In genomic region chr13:112725346-112726017, GRCh38 we compare ENCODE assay signal across 8 cellular contexts. TPM values are rescaled to one million over a fixed set of nuclear protein-coding genes. Genes with fewer than 3 reads are reported as not detected.
A peak's percentile ranks its signal among the peaks of the same experiment; 100 is the strongest.
DNase-seq lines count a peak whose midpoint lies in the region; ATAC-seq and TF ChIP-seq lines count a peak whose summit lies in the region.

No MANE protein-coding gene starts in this region.

- no peak overlapping the region for H3K9ac ChIP-seq in H9 (ENCODE audit: extremely low read depth, insufficient read length, low read length)

- H3K4me1 Mint-ChIP-seq in H9: peaks cover 69 to 72% of the 10 kb centered on the region in 2 experiments
- peaks cover 7% of the 10 kb centered on the region for H3K4me1 Mint-ChIP-seq in stimulated activated memory B cell treated with anti-CD40 and anti-IgM and Interleukin-4, amounts not matched to agents 10 μg/mL and 1 μg/mL and 100 μg/mL, for 72 hours

- TF ChIP-seq CTCF in H9 (conservative IDR thresholded peaks at IDR 0.05): no peak

- H3K4ac ChIP-seq in H9 (ENCODE audit: low read depth, low read length): no peak overlapping the region

- peaks cover 8 to 21% of the 10 kb centered on the region in 2 experiments for H3K9me3 Mint-ChIP-seq in H9
- H3K9me3 Mint-ChIP-seq in stimulated activated memory B cell treated with anti-CD40 and anti-IgM and Interleukin-4, amounts not matched to agents 10 μg/mL and 1 μg/mL and 100 μg/mL, for 72 hours: no peaks in the 10 kb centered on the region

- H2AFZ ChIP-seq in H9 (ENCODE audit: low read length): no peak overlapping the region

- H3K27ac Mint-ChIP-seq in H9: peak overlapping the region; percentile 84 to 94 (median 93); a peak in 6 of 7 replicates
- no peak overlapping the region for H3K27ac Mint-ChIP-seq in stimulated activated memory B cell treated with anti-CD40 and anti-IgM and Interleukin-4, amounts not matched to agents 10 μg/mL and 1 μg/mL and 100 μg/mL, for 72 hours

- DNase-seq in DMS153 treated with DMSO at 0.1 percent for 48 hours (lab: John Stamatoyannopoulos, UW; ENCODE audit: unreplicated experiment) (peak; percentile 47), H9 (peak; percentile 25), SHP77 (lab: John Stamatoyannopoulos, UW) (peak; percentile 77 to 85), islet precursor cell (peak; percentile 64), retina (no peak), SKM-1 treated with dmso at 0.1 percent for 144 hours (lab: John Stamatoyannopoulos, UW; ENCODE audit: unreplicated experiment) (no peak)

- no peak overlapping the region for H4K91ac ChIP-seq in H9 (ENCODE audit: insufficient read length, low read depth, low read length)

- H3K27me3 ChIP-seq in H9 (ENCODE audit: insufficient read depth, low read length): no peaks in the 10 kb centered on the region

- no peak overlapping the region for H3T11ph ChIP-seq in H9 (ENCODE audit: low read length)

- H3K4me1 ChIP-seq in H9 (ENCODE audit: insufficient read depth, low read length): peaks cover 8% of the 10 kb centered on the region; the same call in 1 of the 2 replicates

- no peak overlapping the region for H3K4me2 ChIP-seq in H9 (ENCODE audit: insufficient read depth, insufficient read length, low read length)

- H2BK5ac ChIP-seq in H9 (ENCODE audit: insufficient read length, low read length): no peak overlapping the region

- H3K56ac ChIP-seq in H9 (ENCODE audit: insufficient read length, low read depth, low read length): no peak overlapping the region

- H3K79me1 ChIP-seq in H9 (ENCODE audit: insufficient read depth, low read depth, low read length, poor library complexity, severe bottlenecking): no peaks in the 10 kb centered on the region

- H3K27me3 Mint-ChIP-seq in H9 (ENCODE audit: low read depth): no peaks in the 10 kb centered on the region
- no peaks in the 10 kb centered on the region for H3K27me3 Mint-ChIP-seq in stimulated activated memory B cell treated with anti-CD40 and anti-IgM and Interleukin-4, amounts not matched to agents 10 μg/mL and 1 μg/mL and 100 μg/mL, for 72 hours

- H3K4me3 Mint-ChIP-seq in H9: no peak overlapping the region
- H3K4me3 Mint-ChIP-seq in stimulated activated memory B cell treated with anti-CD40 and anti-IgM and Interleukin-4, amounts not matched to agents 10 μg/mL and 1 μg/mL and 100 μg/mL, for 72 hours: no peak overlapping the region

- no peaks in the 10 kb centered on the region for H3K9me3 ChIP-seq in H9 (ENCODE audit: control insufficient read depth, low read depth, low read length)

- no peak overlapping the region for H3K18ac ChIP-seq in H9 (ENCODE audit: insufficient read length, low read depth, low read length)

- no peak overlapping the region for H2BK20ac ChIP-seq in H9 (ENCODE audit: low read depth, low read length, poor library complexity, severe bottlenecking)

- H4K5ac ChIP-seq in H9 (ENCODE audit: insufficient read length, low read depth, low read length): no peak overlapping the region

- H3K79me2 ChIP-seq in H9 (ENCODE audit: insufficient read depth, low read length): peaks cover 12% of the 10 kb centered on the region; the same call in 1 of the 2 replicates

- H3K27ac ChIP-seq in H9 (ENCODE audit: insufficient read length, low read depth, low read length): no peak overlapping the region

- 0 out of 2 replicates have a peak overlapping the region, but pooled peaks have one; percentile 14 for H3K14ac ChIP-seq in H9 (ENCODE audit: insufficient read depth, low read length)

- no peak overlapping the region for H2BK15ac ChIP-seq in H9 (ENCODE audit: low read depth, low read length)

- no peak overlapping the region for H4K8ac ChIP-seq in H9 (replicated peaks; ENCODE audit: insufficient read length, low read depth, low read length)

- no peak overlapping the region for H3K23ac ChIP-seq in H9 (ENCODE audit: insufficient read length, low read depth, low read length)

- H2BK12ac ChIP-seq in H9 (ENCODE audit: insufficient read length, low read depth, low read length): no peak overlapping the region

- H3K23me2 ChIP-seq in H9 (ENCODE audit: insufficient read length, low read depth, low read length, poor library complexity, severe bottlenecking): no peaks in the 10 kb centered on the region

- no peaks in the 10 kb centered on the region for H4K20me1 ChIP-seq in H9 (ENCODE audit: control insufficient read depth, insufficient read depth, insufficient read length)

- ATAC-seq in GM21515 (IDR thresholded peaks at IDR 0.05; ENCODE audit: unreplicated experiment): no peak
- no peak for ATAC-seq in stimulated activated memory B cell treated with anti-CD40 and anti-IgM and Interleukin-4, amounts not matched to agents 10 μg/mL and 1 μg/mL and 100 μg/mL, for 72 hours

- no peak overlapping the region for H2AK5ac ChIP-seq in H9 (ENCODE audit: insufficient read length, low read length)

- H3K36me3 Mint-ChIP-seq in H9 (ENCODE audit: insufficient read depth in 1 of 3, low read depth in 3 of 3): peaks cover 2 to 33% (median 19%) of the 10 kb centered on the region in 3 experiments; a peak in 6 of 7 replicates
- peaks cover 11% of the 10 kb centered on the region for H3K36me3 Mint-ChIP-seq in stimulated activated memory B cell treated with anti-CD40 and anti-IgM and Interleukin-4, amounts not matched to agents 10 μg/mL and 1 μg/mL and 100 μg/mL, for 72 hours

- WGBS in H9 (ENCODE audit: extremely low coverage, insufficient read length, low lambda C conversion rate): no CpG with 5 or more reads among the region's 18 CpGs

- no peak overlapping the region for H2BK120ac ChIP-seq in H9 (ENCODE audit: low read depth, low read length, poor library complexity, severe bottlenecking)

RNA-seq across cellular contexts. Expression of gene ATP11A, which starts 35.6 kb away (rescaled TPM):
- 61.6 and 65.3 TPM in 2 replicates for total RNA-seq in H9 (2021)

Comparison
In these comparisons a context has a peak if more than half of its experiments do, and no peak if none do; other contexts are left out.
1. DNase-seq: peak in DMS153 treated with DMSO at 0.1 percent for 48 hours (single experiment), H9 (single experiment), SHP77 (2 of 2) and islet precursor cell (single experiment); none in retina (single experiment) and SKM-1 treated with dmso at 0.1 percent for 144 hours (single experiment).